9 cellular contexts compared by ENCODE assay signal in the genomic region with DNA sequence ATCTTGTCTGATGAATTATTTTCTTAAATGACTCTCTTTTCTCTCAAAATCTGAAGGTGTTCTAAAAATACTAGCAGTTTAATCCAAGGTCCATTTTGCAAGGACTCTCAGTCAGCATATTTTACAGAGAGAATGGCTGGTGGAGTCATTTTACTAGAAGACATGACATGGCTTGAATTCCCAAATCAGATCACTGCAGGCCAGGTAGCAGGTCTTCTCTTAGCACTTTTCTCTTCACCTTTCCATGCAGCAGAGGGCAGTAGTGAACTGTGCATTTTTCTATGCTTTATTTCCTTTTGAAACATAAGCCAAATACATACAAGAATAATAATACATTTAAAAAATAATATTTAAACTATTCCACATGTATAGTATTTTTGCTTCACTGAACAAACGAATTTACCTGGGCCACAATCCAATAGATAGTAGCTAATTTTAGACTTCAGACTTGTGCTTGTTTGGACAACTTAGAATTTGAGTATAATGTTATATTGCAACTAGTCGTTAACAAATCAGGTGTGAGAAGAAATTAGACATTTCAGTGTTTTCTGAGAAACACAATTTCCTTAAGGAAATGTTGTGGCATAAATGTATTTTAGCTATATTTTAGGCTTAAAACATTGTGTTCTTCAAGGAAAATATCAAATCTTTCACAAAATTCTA.
DNase-seq lines count a peak whose midpoint lies in the region; ATAC-seq and TF ChIP-seq lines count a peak whose summit lies in the region.
"Had no signal": no experiment of that assay in that cellular context is flagged by ENCODE, and none has a peak within 500 bp of the region (broad histone marks: within the 10 kb centered on the region; RNA-seq: fewer than 3 reads in every experiment).

No MANE protein-coding gene starts in this region.

- H3K27ac Mint-ChIP-seq in memory B cell, result no peak overlapping the region

- no peak overlapping the region for H3K9ac ChIP-seq in SU-DHL-6 (ENCODE audit: low read length)
- H3K9ac ChIP-seq: BLaER1 had no signal

- peaks cover 0 to 19% (median 0%) of the 10 kb centered on the region in 4 donors for H3K4me1 ChIP-seq in stomach
- H3K4me1 ChIP-seq: BLaER1 had no signal

- H3K4me1 Mint-ChIP-seq in memory B cell, result peaks cover 2% of the 10 kb centered on the region

- no peak overlapping the region for H3K4me3 ChIP-seq in SU-DHL-6 (ENCODE audit: insufficient read depth, low read length, poor library complexity, severe bottlenecking)
- no peak overlapping the region for H3K4me3 ChIP-seq in dorsolateral prefrontal cortex
- H3K4me3 ChIP-seq in stomach, result no peak overlapping the region
- H3K4me3 ChIP-seq: BLaER1 had no signal

- H3K27me3 Mint-ChIP-seq in memory B cell, result no peaks in the 10 kb centered on the region

- H3K27ac ChIP-seq in SU-DHL-6 (ENCODE audit: low read depth, low read length) (no peak overlapping the region), dorsolateral prefrontal cortex (no peak overlapping the region), stomach (no peak overlapping the region)
- H3K27ac ChIP-seq: BLaER1 had no signal

- no peaks in the 10 kb centered on the region for H3K36me3 ChIP-seq in SU-DHL-6 (ENCODE audit: low read length)
- no peaks in the 10 kb centered on the region for H3K36me3 ChIP-seq in stomach
- H3K36me3 ChIP-seq: BLaER1 had no signal

- no peak for TF ChIP-seq EP300 in stomach (IDR thresholded peaks at IDR 0.05)

- TF ChIP-seq CTCF in SU-DHL-6 (IDR thresholded peaks at IDR 0.05; ENCODE audit: insufficient read depth, low read length, poor library complexity, severe bottlenecking) (peak; percentile 44), dorsolateral prefrontal cortex (IDR thresholded peaks at IDR 0.05 in 54 of 56, conservative IDR thresholded peaks at IDR 0.05 in 2 of 56; ENCODE audit: low read depth in 1 of 56, partially characterized antibody in 56 of 56) (peak; percentile 40 to 77 (median 62)), stomach (IDR thresholded peaks at IDR 0.05) (peak in 4 of 7 experiments; percentile 52 to 59 (median 53))

- H3K36me3 Mint-ChIP-seq in memory B cell, result no peaks in the 10 kb centered on the region

- H2AFZ ChIP-seq in SU-DHL-6 (ENCODE audit: low read depth, low read length, severe bottlenecking), result no peak overlapping the region

- no peaks in the 10 kb centered on the region for H3K79me2 ChIP-seq in SU-DHL-6 (ENCODE audit: insufficient read depth, low read length)

- ATAC-seq in memory B cell (ENCODE audit: low read depth) (peak; percentile 37), HG03135 (IDR thresholded peaks at IDR 0.05; ENCODE audit: unreplicated experiment) (no peak)

- no peak overlapping the region for H3K4me2 ChIP-seq in SU-DHL-6 (ENCODE audit: low read depth, low read length, poor library complexity, severe bottlenecking)
- H3K4me2 ChIP-seq: BLaER1 had no signal

- 12 to 27% (median 19%) methylated on average over 2 of the region's 2 CpGs for WGBS in stomach, 5 donors

- DNase-seq in DMS 273 (lab: John Stamatoyannopoulos, UW; ENCODE audit: unreplicated experiment) (peak; percentile 58), DMS 273 treated with DMSO at 0.1 percent for 48 hours (lab: John Stamatoyannopoulos, UW) (no peak), KG1 (lab: John Stamatoyannopoulos, UW) (peak; percentile 36), dorsolateral prefrontal cortex (no peak), memory B cell (ENCODE audit: low spot score in 2 of 2) (peak; percentile 22 to 26), stomach (peak; percentile 52)

- H4K20me1 ChIP-seq in SU-DHL-6 (ENCODE audit: low read depth, low read length), result no peaks in the 10 kb centered on the region
- H4K20me1 ChIP-seq: BLaER1 had no signal

- TF ChIP-seq POLR2A in stomach (IDR thresholded peaks at IDR 0.05), result no peak

- no peaks in the 10 kb centered on the region for H3F3A ChIP-seq in SU-DHL-6 (ENCODE audit: insufficient read depth)

- H3K9me3 ChIP-seq in SU-DHL-6 (ENCODE audit: insufficient read depth, low read length) (no peaks in the 10 kb centered on the region), stomach (no peaks in the 10 kb centered on the region)
- H3K9me3 ChIP-seq: BLaER1 had no signal

- no peak overlapping the region for H3K4me3 Mint-ChIP-seq in memory B cell

- H3K9me2 ChIP-seq in SU-DHL-6 (replicated peaks; ENCODE audit: insufficient read depth, low read length), result no peaks in the 10 kb centered on the region

- intact Hi-C loops in dorsolateral prefrontal cortex (cut with DNase I) (loop anchor here in 1 of 2 donors (5.0 kb wide), 1 partner anchor 973 kb away; no protein-coding TSS in a partner anchor), stomach (cut with DNase I; ENCODE audit: low total_unique reads) (no loop called here)

- no peaks in the 10 kb centered on the region for H3K9me3 Mint-ChIP-seq in memory B cell

- H3K27me3 ChIP-seq in SU-DHL-6 (ENCODE audit: low read length) (no peaks in the 10 kb centered on the region), dorsolateral prefrontal cortex (peaks cover 0 to 7% (median 0%) of the 10 kb centered on the region in 45 donors), stomach (no peaks in the 10 kb centered on the region)
- H3K27me3 ChIP-seq: BLaER1 had no signal

Comparison
In these comparisons a context has a peak if more than half of its experiments do, and no peak if none do; other contexts are left out.
1. DNase-seq: peak in DMS 273 (single experiment), KG1 (single experiment), memory B cell (2 of 2) and stomach (single experiment); none in DMS 273 treated with DMSO at 0.1 percent for 48 hours (single experiment) and dorsolateral prefrontal cortex (0 of 10).
2. Peak in every context shown above with its lines, with median percentiles within 50 percentile points of each other: CTCF ChIP-seq.